Comparison of ENCODE assay signal across 8 cellular contexts in genomic region chr1:27633298-27633610, GRCh38. TPM values are rescaled to one million over a fixed set of nuclear protein-coding genes. Genes with fewer than 3 reads are reported as not detected.
DNase-seq lines count a peak whose midpoint lies in the region; ATAC-seq, FAIRE-seq and TF ChIP-seq lines count a peak whose summit lies in the region.
"Had no signal": no experiment of that assay in that cellular context is flagged by ENCODE, and none has a peak within 500 bp of the region (broad histone marks: within the 10 kb centered on the region; RNA-seq: fewer than 3 reads in every experiment).

No MANE protein-coding gene starts in this region.

- peak overlapping the region; percentile 93 for H3K9ac ChIP-seq in Karpas-422 (ENCODE audit: low read length)
- H3K9ac ChIP-seq in kidney (ENCODE audit: low read length in 2 of 2), result no peak overlapping the region

- H3K4me3 ChIP-seq in GM08714 (ENCODE audit: low read length) (peak overlapping the region; percentile 54; the same call in 1 of the 2 replicates), Karpas-422 (ENCODE audit: low read length) (peak overlapping the region; percentile 76; the same call in 1 of the 2 replicates), kidney (ENCODE audit: low read length in 2 of 2) (peak overlapping the region in 1 of 2 donors; percentile 52)

- TF ChIP-seq CTCF in kidney (IDR thresholded peaks at IDR 0.05; ENCODE audit: borderline replicate concordance, extremely low read depth, insufficient read depth), result no peak

- FAIRE-seq in H54 (lab: Jason Lieb, UNC), result no peak
- FAIRE-seq in kidney (lab: Jason Lieb, UNC), result no peak

- no peaks in the 10 kb centered on the region for H3K9me3 Mint-ChIP-seq in effector memory CD8-positive, alpha-beta T cell
- no peaks in the 10 kb centered on the region for H3K9me3 Mint-ChIP-seq in stimulated activated effector memory CD8-positive, alpha-beta T cell treated with anti-CD3 and anti-CD28 coated beads, Interleukin-12 subunit alpha, Interleukin-12 subunit beta, amount 100 ng/mL, for 72 hours

- TF ChIP-seq POLR2A in H54 (IDR thresholded peaks at IDR 0.05; ENCODE audit: low read depth, low read length), result no peak

- no peak overlapping the region for H2AFZ ChIP-seq in Karpas-422 (ENCODE audit: low read length)

- H3K9me3 ChIP-seq in Karpas-422 (ENCODE audit: low read length), result no peaks in the 10 kb centered on the region
- no peaks in the 10 kb centered on the region for H3K9me3 ChIP-seq in kidney (ENCODE audit: control insufficient read depth in 1 of 2, low read length in 2 of 2)

- no peak overlapping the region for H3K27ac ChIP-seq in Karpas-422 (ENCODE audit: low read length)
- peak overlapping the region in 1 of 2 donors; percentile 63 for H3K27ac ChIP-seq in kidney (ENCODE audit: low read depth in 2 of 2, low read length in 2 of 2)

- no peaks in the 10 kb centered on the region for H3K79me2 ChIP-seq in Karpas-422 (ENCODE audit: low read length)

- H3K27me3 Mint-ChIP-seq in effector memory CD8-positive, alpha-beta T cell, result no peaks in the 10 kb centered on the region

- DNase-seq in Karpas-422, result no peak
- DNase-seq in effector memory CD8-positive, alpha-beta T cell, result no peak
- no peak for DNase-seq in stimulated activated effector memory CD8-positive, alpha-beta T cell treated with anti-CD3 and anti-CD28 coated beads, Interleukin-12 subunit alpha, Interleukin-12 subunit beta, amount 100 ng/mL, for 72 hours (ENCODE audit: low spot score in 2 of 2)
- no peak for DNase-seq in H54 (ENCODE audit: insufficient read length, low spot score)
- no peak for DNase-seq in kidney
- no peak for DNase-seq in hepatic stellate cell (ENCODE audit: low spot score)
- DNase-seq: effector CD4-positive, alpha-beta T cell had no signal

- H3K4me2 ChIP-seq in Karpas-422 (ENCODE audit: low read depth, low read length, poor library complexity, severe bottlenecking), result peak overlapping the region; percentile 82

- no peaks in the 10 kb centered on the region for H4K20me1 ChIP-seq in Karpas-422 (ENCODE audit: insufficient read depth, low read depth, low read length)

- no peaks in the 10 kb centered on the region for H3K27me3 ChIP-seq in Karpas-422 (ENCODE audit: low read length)

- H3K36me3 ChIP-seq in Karpas-422 (ENCODE audit: insufficient read depth, low read length), result no peaks in the 10 kb centered on the region
- no peaks in the 10 kb centered on the region for H3K36me3 ChIP-seq in kidney (ENCODE audit: control insufficient read depth in 1 of 2, insufficient read depth in 2 of 2, low read length in 2 of 2)

- peaks cover 57 to 63% of the 10 kb centered on the region in 2 donors for H3K4me1 Mint-ChIP-seq in effector memory CD8-positive, alpha-beta T cell (ENCODE audit: low read depth in 2 of 2)
- H3K4me1 Mint-ChIP-seq in stimulated activated effector memory CD8-positive, alpha-beta T cell treated with anti-CD3 and anti-CD28 coated beads, Interleukin-12 subunit alpha, Interleukin-12 subunit beta, amount 100 ng/mL, for 72 hours, result peaks cover 80% of the 10 kb centered on the region

- ATAC-seq in effector memory CD8-positive, alpha-beta T cell (replicated peaks), result no peak
- ATAC-seq in stimulated activated effector memory CD8-positive, alpha-beta T cell treated with anti-CD3 and anti-CD28 coated beads, Interleukin-12 subunit alpha, Interleukin-12 subunit beta, amount 100 ng/mL, for 72 hours, result no peak

- peaks cover 63% of the 10 kb centered on the region for H3K4me1 ChIP-seq in Karpas-422 (ENCODE audit: low read length)
- peaks cover 16 to 18% of the 10 kb centered on the region in 2 donors for H3K4me1 ChIP-seq in kidney (ENCODE audit: control insufficient read depth in 1 of 2, insufficient read depth in 1 of 2, low read depth in 1 of 2, low read length in 2 of 2)

- peaks cover 21% of the 10 kb centered on the region for H3K36me3 Mint-ChIP-seq in effector memory CD8-positive, alpha-beta T cell (ENCODE audit: insufficient read depth)
- peaks cover 15% of the 10 kb centered on the region for H3K36me3 Mint-ChIP-seq in stimulated activated effector memory CD8-positive, alpha-beta T cell treated with anti-CD3 and anti-CD28 coated beads, Interleukin-12 subunit alpha, Interleukin-12 subunit beta, amount 100 ng/mL, for 72 hours

- H3K9me2 ChIP-seq in Karpas-422 (replicated peaks; ENCODE audit: insufficient read depth, low read length), result no peaks in the 10 kb centered on the region

- peak overlapping the region; percentile 91 to 95 for H3K27ac Mint-ChIP-seq in effector memory CD8-positive, alpha-beta T cell
- peak overlapping the region; percentile 83 for H3K27ac Mint-ChIP-seq in stimulated activated effector memory CD8-positive, alpha-beta T cell treated with anti-CD3 and anti-CD28 coated beads, Interleukin-12 subunit alpha, Interleukin-12 subunit beta, amount 100 ng/mL, for 72 hours

- H3K4me3 Mint-ChIP-seq in effector memory CD8-positive, alpha-beta T cell, result peak overlapping the region; percentile 64 to 78
- H3K4me3 Mint-ChIP-seq in stimulated activated effector memory CD8-positive, alpha-beta T cell treated with anti-CD3 and anti-CD28 coated beads, Interleukin-12 subunit alpha, Interleukin-12 subunit beta, amount 100 ng/mL, for 72 hours, result peak overlapping the region; percentile 71

- intact Hi-C loops in kidney (cut with DNase I), result no loop called here

RNA-seq across cellular contexts. Expression of gene FGR, which starts 1.7 kb away (rescaled TPM):
- total RNA-seq in Karpas-422 (2014; rRNA removed; shearing (Covaris generic); ENCODE audit: low replicate concordance), result 3.0 and 5.6 TPM in 2 replicates
- 23.3 TPM for total RNA-seq in kidney
- 2.5 TPM for polyA plus RNA-seq in kidney (ENCODE audit: insufficient read depth, low read depth, low replicate concordance)

RNA-seq across cellular contexts. Expression of gene AHDC1, which starts 29.3 kb away (rescaled TPM):
- total RNA-seq in Karpas-422 (2014; rRNA removed; shearing (Covaris generic); ENCODE audit: low replicate concordance), result 2.1 and 2.2 TPM in 2 replicates
- total RNA-seq in kidney, result 48.2 TPM
- 8.5 TPM for polyA plus RNA-seq in kidney (ENCODE audit: insufficient read depth, low read depth, low replicate concordance)

RNA-seq across cellular contexts. Expression of gene IFI6, which starts 38.7 kb away (rescaled TPM):
- total RNA-seq in Karpas-422 (2014; rRNA removed; shearing (Covaris generic); ENCODE audit: low replicate concordance), result 67.3 and 88.2 TPM in 2 replicates
- total RNA-seq in kidney, result 69.5 TPM
- polyA plus RNA-seq in kidney (ENCODE audit: insufficient read depth, low read depth, low replicate concordance), result 148 TPM

Comparison
In these comparisons a context has a peak if more than half of its experiments do, and no peak if none do; other contexts are left out.
1. RNA of gene AHDC1, which starts 29.3 kb away (total RNA-seq): 48.2 TPM in kidney (single experiment); 2.1 to 2.2 TPM in Karpas-422; every median in the first group is over 10 times any median in the second.